In genomic region chr13:102770435-102770834, GRCh38 we compare ENCODE assay signal across 1 cellular context.
TF ChIP-seq lines count a peak whose summit lies in the region.

No MANE protein-coding gene starts in this region.

TF ChIP-seq in endothelial cell of umbilical vein, 7 proteins besides CTCF, POLR2A, EP300 and RAD21:
- no peak for TF ChIP-seq MYC (IDR thresholded peaks at IDR 0.05; ENCODE audit: low read depth, low read length)
